13 cellular contexts compared by ENCODE assay signal in genomic region chr4:74431113-74431826, GRCh38. TPM values are rescaled to one million over a fixed set of nuclear protein-coding genes. Genes with fewer than 3 reads are reported as not detected.
A peak's percentile ranks its signal among the peaks of the same experiment; 100 is the strongest.
DNase-seq lines count a peak whose midpoint lies in the region; ATAC-seq, FAIRE-seq and TF ChIP-seq lines count a peak whose summit lies in the region.
"Had no signal": no experiment of that assay in that cellular context is flagged by ENCODE, and none has a peak within 500 bp of the region (broad histone marks: within the 10 kb centered on the region; RNA-seq: fewer than 3 reads in every experiment).

No MANE protein-coding gene starts in this region.

- H2AFZ ChIP-seq in ACC112 (ENCODE audit: low read length, unreplicated experiment) (peak overlapping the region; percentile 19), H1 (ENCODE audit: low read length) (no peak overlapping the region)

- no peak for TF ChIP-seq EP300 in H1 (IDR thresholded peaks at IDR 0.05; ENCODE audit: borderline replicate concordance in 1 of 2, low read depth in 2 of 2, low read length in 2 of 2)

- H3K9ac ChIP-seq in H1 (replicated peaks in 1 of 4; ENCODE audit: extremely low read depth in 1 of 4, low read depth in 3 of 4, low read length in 3 of 4), result no peak overlapping the region

- H3K27ac ChIP-seq in ACC112 (ENCODE audit: low read depth, low read length) (peak overlapping the region; percentile 70), H1 (ENCODE audit: low read depth, low read length) (no peak overlapping the region)
- H3K27ac ChIP-seq: A549 had no signal

- H4K91ac ChIP-seq in H1 (replicated peaks; ENCODE audit: insufficient read length, low read length), result no peak overlapping the region

- H3K79me2 ChIP-seq in ACC112 (ENCODE audit: control insufficient read depth, insufficient read depth, low read length, unreplicated experiment) (no peaks in the 10 kb centered on the region), H1 (ENCODE audit: control insufficient read depth in 1 of 2, insufficient read depth in 2 of 2, low read length in 2 of 2) (no peaks in the 10 kb centered on the region)

- H3K9me3 ChIP-seq in H1 (ENCODE audit: insufficient read depth in 2 of 2, low read depth in 1 of 2, low read length in 1 of 2), result no peaks in the 10 kb centered on the region
- H3K9me3 ChIP-seq: A549 had no signal

- H2AK5ac ChIP-seq in H1 (ENCODE audit: low read depth, low read length), result no peak overlapping the region

- H4K8ac ChIP-seq in H1 (ENCODE audit: extremely low read depth, insufficient read depth, low read length), result no peak overlapping the region

- H3K79me1 ChIP-seq in H1 (ENCODE audit: low read depth, low read length), result no peaks in the 10 kb centered on the region

- FAIRE-seq in H1 (lab: Jason Lieb, UNC), result peak; percentile 36
- FAIRE-seq: A549, G401.6 had no signal

- no peak overlapping the region for H3K18ac ChIP-seq in H1 (ENCODE audit: extremely low read depth, low read length)

- no peak overlapping the region for H3K4me3 ChIP-seq in ACC112 (ENCODE audit: low read depth, low read length)
- H3K4me3 ChIP-seq in H1 (ENCODE audit: extremely low read depth in 1 of 4, insufficient read depth in 2 of 4, low read depth in 3 of 4, low read length in 4 of 4), result no peak overlapping the region
- H3K4me3 ChIP-seq: A549 had no signal

- no peaks in the 10 kb centered on the region for H3K4me1 Mint-ChIP-seq in activated T-cell treated with anti-CD3 and anti-CD28 coated beads, Interleukin-2, amount 50 U/mL, for 4 hours (ENCODE audit: low read depth)

- H3K23ac ChIP-seq in H1 (ENCODE audit: insufficient read length), result no peak overlapping the region

- H3K56ac ChIP-seq in H1 (replicated peaks; ENCODE audit: insufficient read length, low read depth, low read length), result no peak overlapping the region

- H2BK120ac ChIP-seq in H1 (replicated peaks; ENCODE audit: low read depth, low read length), result no peak overlapping the region

- H3K4me1 ChIP-seq in ACC112 (ENCODE audit: control insufficient read depth, insufficient read depth, low read length, unreplicated experiment) (peaks cover 48% of the 10 kb centered on the region), H1 (replicated peaks in 1 of 4; ENCODE audit: control insufficient read depth in 3 of 4, insufficient read depth in 4 of 4, low read length in 3 of 4) (no peaks in the 10 kb centered on the region)
- H3K4me1 ChIP-seq: A549 had no signal

- H2BK15ac ChIP-seq in H1 (ENCODE audit: low read length), result no peak overlapping the region

- POLR2A ChIA-PET in H1 (lab: Charles Lee; ENCODE audit: partially characterized antibody), result no interaction called here

- WGBS in H1 (ENCODE audit: extremely low coverage in 1 of 2, insufficient coverage in 1 of 2, insufficient read length in 1 of 2, insufficient replicate concordance in 2 of 2, low coverage in 1 of 2, low lambda C conversion rate in 2 of 2, missing lambda C conversion rate in 1 of 2), 2 experiments, result 94 to 100% methylated on average over 1 to 11 of the region's 11 CpGs

- ATAC-seq in GM21576 (IDR thresholded peaks at IDR 0.05; ENCODE audit: unreplicated experiment) (peak; percentile 58), HG03558 (IDR thresholded peaks at IDR 0.05; ENCODE audit: extremely low read depth, unreplicated experiment) (peak; percentile 83), GM21786 (IDR thresholded peaks at IDR 0.05; ENCODE audit: unreplicated experiment) (no peak)
- ATAC-seq in activated T-cell treated with anti-CD3 and anti-CD28 coated beads, Interleukin-2, amount 50 U/mL, for 4 hours, result no peak
- ATAC-seq: A549, esophagus mucosa had no signal

- no peak for TF ChIP-seq POLR2A in H1 (IDR thresholded peaks at IDR 0.05; ENCODE audit: control extremely low read depth in 1 of 2, low read depth in 2 of 2, low read length in 2 of 2)

- CTCF ChIA-PET in H1 (lab: Charles Lee; ENCODE audit: partially characterized antibody), result no interaction called here

- H3K36me3 ChIP-seq in ACC112 (ENCODE audit: insufficient read depth, low read length), result no peaks in the 10 kb centered on the region
- no peaks in the 10 kb centered on the region for H3K36me3 ChIP-seq in H1 (ENCODE audit: control insufficient read depth in 2 of 4, insufficient read depth in 4 of 4, low read length in 3 of 4)

- H3K23me2 ChIP-seq in H1 (ENCODE audit: low read depth, low read length), result no peaks in the 10 kb centered on the region

- TF ChIP-seq RAD21 in H1 (IDR thresholded peaks at IDR 0.05 in 1 of 2, conservative IDR thresholded peaks at IDR 0.05 in 1 of 2; ENCODE audit: low read depth in 2 of 2, low read length in 2 of 2), result no peak

- no peak overlapping the region for H3K4me3 Mint-ChIP-seq in activated T-cell treated with anti-CD3 and anti-CD28 coated beads, Interleukin-2, amount 50 U/mL, for 4 hours
- H3K4me3 Mint-ChIP-seq: T-helper 2 cell treated with Interferon-gamma antibody and Interleukin-4, amounts not matched to agents 5 μg/mL and 100 μg/mL, for 36 hours had no signal

- no peak overlapping the region for H4K5ac ChIP-seq in H1 (ENCODE audit: insufficient read length, low read depth, low read length)

- H3K9me3 Mint-ChIP-seq in activated T-cell treated with anti-CD3 and anti-CD28 coated beads, Interleukin-2, amount 50 U/mL, for 4 hours, result no peaks in the 10 kb centered on the region
- H3K9me3 Mint-ChIP-seq: T-helper 2 cell treated with Interferon-gamma antibody and Interleukin-4, amounts not matched to agents 5 μg/mL and 100 μg/mL, for 36 hours had no signal

- H2BK5ac ChIP-seq in H1 (ENCODE audit: low read depth, low read length), result no peak overlapping the region

- no peak for TF ChIP-seq CTCF in H1 (IDR thresholded peaks at IDR 0.05; ENCODE audit: control extremely low read depth in 1 of 3, insufficient read depth in 1 of 3, low read depth in 1 of 3, low read length in 3 of 3)

- H4K20me1 ChIP-seq in H1 (replicated peaks in 1 of 2; ENCODE audit: control insufficient read depth in 1 of 2, insufficient read depth in 2 of 2, low read length in 2 of 2), result no peaks in the 10 kb centered on the region

- no peak overlapping the region for H3K14ac ChIP-seq in H1 (ENCODE audit: insufficient read length)

- no peaks in the 10 kb centered on the region for H3K36me3 Mint-ChIP-seq in activated T-cell treated with anti-CD3 and anti-CD28 coated beads, Interleukin-2, amount 50 U/mL, for 4 hours (ENCODE audit: insufficient read depth)

- no peak overlapping the region for H3K4ac ChIP-seq in H1 (replicated peaks; ENCODE audit: insufficient read length, low read depth, low read length)

- DNase-seq in H1 (ENCODE audit: low read depth in 1 of 2, low spot score in 2 of 2) (no peak), NK-92 (lab: John Stamatoyannopoulos, UW; ENCODE audit: unreplicated experiment) (no peak), NCI-H2029 (lab: John Stamatoyannopoulos, UW) (no peak)
- no peak for DNase-seq in activated T-cell treated with anti-CD3 and anti-CD28 coated beads, Interleukin-2, amount 50 U/mL, for 4 hours
- DNase-seq: NCI-H2107 had no signal

- H3K27me3 ChIP-seq in ACC112 (ENCODE audit: insufficient read depth, low read length) (no peaks in the 10 kb centered on the region), H1 (replicated peaks in 1 of 4; ENCODE audit: control insufficient read depth in 3 of 4, extremely low read depth in 1 of 4, insufficient read depth in 3 of 4, low read length in 3 of 4) (no peaks in the 10 kb centered on the region; a peak in 1 of 7 replicates)

- no peak overlapping the region for H2BK20ac ChIP-seq in H1 (ENCODE audit: low read length)

- H2BK12ac ChIP-seq in H1 (ENCODE audit: low read depth, low read length), result no peak overlapping the region

- peaks cover 4% of the 10 kb centered on the region for H3K27me3 Mint-ChIP-seq in activated T-cell treated with anti-CD3 and anti-CD28 coated beads, Interleukin-2, amount 50 U/mL, for 4 hours (ENCODE audit: low read depth)

- H3K4me2 ChIP-seq in H1 (ENCODE audit: insufficient read depth in 1 of 2, low read depth in 2 of 2, low read length in 2 of 2), result no peak overlapping the region
- H3K4me2 ChIP-seq: A549 had no signal

TF ChIP-seq in H1, 55 proteins besides CTCF, POLR2A, EP300 and RAD21 (continues in another document):
- TF ChIP-seq, protein P1, sequence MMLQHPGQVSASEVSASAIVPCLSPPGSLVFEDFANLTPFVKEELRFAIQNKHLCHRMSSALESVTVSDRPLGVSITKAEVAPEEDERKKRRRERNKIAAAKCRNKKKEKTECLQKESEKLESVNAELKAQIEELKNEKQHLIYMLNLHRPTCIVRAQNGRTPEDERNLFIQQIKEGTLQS (IDR thresholded peaks at IDR 0.05; ENCODE audit: insufficient read depth, low read depth, low read length), result no peak
- no peak for TF ChIP-seq YY1 (IDR thresholded peaks at IDR 0.05; ENCODE audit: low read depth, low read length)
- TF ChIP-seq RFX5 (IDR thresholded peaks at IDR 0.05; ENCODE audit: borderline replicate concordance, low read depth, low read length), result no peak
- TF ChIP-seq, protein P2, sequence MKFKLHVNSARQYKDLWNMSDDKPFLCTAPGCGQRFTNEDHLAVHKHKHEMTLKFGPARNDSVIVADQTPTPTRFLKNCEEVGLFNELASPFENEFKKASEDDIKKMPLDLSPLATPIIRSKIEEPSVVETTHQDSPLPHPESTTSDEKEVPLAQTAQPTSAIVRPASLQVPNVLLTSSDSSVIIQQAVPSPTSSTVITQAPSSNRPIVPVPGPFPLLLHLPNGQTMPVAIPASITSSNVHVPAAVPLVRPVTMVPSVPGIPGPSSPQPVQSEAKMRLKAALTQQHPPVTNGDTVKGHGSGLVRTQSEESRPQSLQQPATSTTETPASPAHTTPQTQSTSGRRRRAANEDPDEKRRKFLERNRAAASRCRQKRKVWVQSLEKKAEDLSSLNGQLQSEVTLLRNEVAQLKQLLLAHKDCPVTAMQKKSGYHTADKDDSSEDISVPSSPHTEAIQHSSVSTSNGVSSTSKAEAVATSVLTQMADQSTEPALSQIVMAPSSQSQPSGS (IDR thresholded peaks at IDR 0.05; ENCODE audit: low read length), result no peak
- TF ChIP-seq GABPA (IDR thresholded peaks at IDR 0.05; ENCODE audit: borderline replicate concordance, insufficient read depth, low read length), result no peak
- TF ChIP-seq KDM4A (IDR thresholded peaks at IDR 0.05; ENCODE audit: low read depth, low read length, severe bottlenecking), result no peak
- TF ChIP-seq SP1 (IDR thresholded peaks at IDR 0.05; ENCODE audit: low read depth, low read length), result no peak
- no peak for TF ChIP-seq ZNF274 (IDR thresholded peaks at IDR 0.05; ENCODE audit: borderline replicate concordance, extremely low read depth, low read length)
- no peak for TF ChIP-seq MAFK (IDR thresholded peaks at IDR 0.05; ENCODE audit: low read depth, low read length)

RNA-seq across cellular contexts. Expression of gene AREG, which starts 13.7 kb away (rescaled TPM):
- not detected in 2 replicates for total RNA-seq in H1 (2021; fragmentation: NEBNext Ultra II Directional; extraction: Animal tissue kit (Norgen Biotek cat#: 25700))
- not detected in 2 replicates for polyA plus RNA-seq in H1 (2011; rRNA removed)
- polyA plus RNA-seq in H1 (2011; cell fraction: cytosol; rRNA removed), result not detected
- polyA plus RNA-seq in H1 (2011; cell fraction: nucleus; rRNA removed), result not detected
- polyA plus RNA-seq in H1 (2012, experiment 1 of 2), result not detected in 4 replicates
- not detected for polyA plus RNA-seq in H1 (2012, experiment 2 of 2)
- 0.51 TPM for polyA plus RNA-seq in H1 (2013, experiment 1 of 2)
- 0.52 TPM for polyA plus RNA-seq in H1 (2013, experiment 2 of 2)
- polyA minus RNA-seq in H1 (2011; rRNA and poly(A)+ RNA removed), result not detected in 2 replicates
- not detected for polyA minus RNA-seq in H1 (2011; cell fraction: cytosol; rRNA and poly(A)+ RNA removed)
- polyA minus RNA-seq in H1 (2011; cell fraction: nucleus; rRNA and poly(A)+ RNA removed), result not detected
- total RNA-seq in activated T-cell treated with anti-CD3 and anti-CD28 coated beads, Interleukin-2, amount 50 U/mL, for 4 hours, result under 1 TPM; 0.73 to 0.92 (median 0.79) TPM

Comparison
In these comparisons a context has a peak if more than half of its experiments do, and no peak if none do; other contexts are left out.
1. ATAC-seq: peak in GM21576 (single experiment) and HG03558 (single experiment); none in GM21786 (single experiment) and activated T-cell treated with anti-CD3 and anti-CD28 coated beads, Interleukin-2, amount 50 U/mL, for 4 hours (0 of 2).